9 cellular contexts compared by ENCODE assay signal in the genomic region with DNA sequence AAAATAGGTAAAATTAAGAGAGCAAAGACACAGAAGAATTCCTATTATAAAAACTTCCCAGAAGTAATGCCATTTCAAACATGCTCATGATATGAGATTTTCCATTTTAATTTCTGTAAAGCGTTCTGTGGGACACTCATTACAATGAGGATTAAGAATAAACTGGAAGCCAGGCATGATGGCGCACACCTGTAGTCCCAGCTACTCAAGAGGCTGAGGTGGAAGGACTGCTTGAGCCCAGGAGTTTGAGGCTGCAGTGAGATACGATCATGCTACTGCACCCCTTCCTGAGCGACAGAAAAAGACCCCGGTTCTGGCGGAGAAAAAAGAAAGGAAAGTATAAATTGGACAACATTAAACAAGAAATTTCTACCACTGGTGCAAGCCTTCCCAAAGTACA.
DNase-seq lines count a peak whose midpoint lies in the region; ATAC-seq and TF ChIP-seq lines count a peak whose summit lies in the region.
"Had no signal": no experiment of that assay in that cellular context is flagged by ENCODE, and none has a peak within 500 bp of the region (broad histone marks: within the 10 kb centered on the region; RNA-seq: fewer than 3 reads in every experiment).

No MANE protein-coding gene starts in this region.

- no peaks in the 10 kb centered on the region for H3K27me3 Mint-ChIP-seq in activated naive CD4-positive, alpha-beta T cell treated with anti-CD3 and anti-CD28 coated beads, Interleukin-2, amount 10 ng/mL, durations not matched to agents 7 days and 5 days
- H3K27me3 Mint-ChIP-seq in stimulated activated memory B cell treated with anti-CD40 and anti-IgM and Interleukin-4, amounts not matched to agents 10 μg/mL and 1 μg/mL and 100 μg/mL, for 72 hours = no peaks in the 10 kb centered on the region

- peaks cover 29% of the 10 kb centered on the region for H3K4me1 Mint-ChIP-seq in activated naive CD4-positive, alpha-beta T cell treated with anti-CD3 and anti-CD28 coated beads, Interleukin-2, amount 10 ng/mL, durations not matched to agents 7 days and 5 days
- H3K4me1 Mint-ChIP-seq in stimulated activated memory B cell treated with anti-CD40 and anti-IgM and Interleukin-4, amounts not matched to agents 10 μg/mL and 1 μg/mL and 100 μg/mL, for 72 hours = peaks cover 17% of the 10 kb centered on the region

- H3K9me3 Mint-ChIP-seq in activated naive CD4-positive, alpha-beta T cell treated with anti-CD3 and anti-CD28 coated beads, Interleukin-2, amount 10 ng/mL, durations not matched to agents 7 days and 5 days = no peaks in the 10 kb centered on the region
- H3K9me3 Mint-ChIP-seq in stimulated activated memory B cell treated with anti-CD40 and anti-IgM and Interleukin-4, amounts not matched to agents 10 μg/mL and 1 μg/mL and 100 μg/mL, for 72 hours = no peaks in the 10 kb centered on the region

- no peak for ATAC-seq in stimulated activated memory B cell treated with anti-CD40 and anti-IgM and Interleukin-4, amounts not matched to agents 10 μg/mL and 1 μg/mL and 100 μg/mL, for 72 hours
- no peak for ATAC-seq in GM21737 (IDR thresholded peaks at IDR 0.05; ENCODE audit: unreplicated experiment)
- no peak for ATAC-seq in GM18502 (IDR thresholded peaks at IDR 0.05; ENCODE audit: poor library complexity, unreplicated experiment)

- POLR2A ChIA-PET in RWPE1 (lab: Yijun Ruan, JAX; ENCODE audit: low non-redundant PET) = no interaction called here

- peak overlapping the region; percentile 91 for H3K4me3 Mint-ChIP-seq in activated naive CD4-positive, alpha-beta T cell treated with anti-CD3 and anti-CD28 coated beads, Interleukin-2, amount 10 ng/mL, durations not matched to agents 7 days and 5 days
- peak overlapping the region; percentile 28 for H3K4me3 Mint-ChIP-seq in stimulated activated memory B cell treated with anti-CD40 and anti-IgM and Interleukin-4, amounts not matched to agents 10 μg/mL and 1 μg/mL and 100 μg/mL, for 72 hours

- H3K4me1 ChIP-seq in effector memory CD4-positive, alpha-beta T cell (ENCODE audit: control insufficient read depth, insufficient read depth, low read length, poor library complexity, severe bottlenecking) = no peaks in the 10 kb centered on the region

- H3K27ac ChIP-seq in RWPE1 = peak overlapping the region; percentile 42; the same call in 1 of the 2 replicates
- H3K27ac ChIP-seq in effector memory CD4-positive, alpha-beta T cell (ENCODE audit: insufficient read depth, low read length, poor library complexity, severe bottlenecking) = no peak overlapping the region

- CTCF ChIA-PET in activated naive CD4-positive, alpha-beta T cell treated with anti-CD3 and anti-CD28 coated beads, Interleukin-2, amount 10 ng/mL, durations not matched to agents 7 days and 5 days (lab: Charles Lee) = no interaction called here
- CTCF ChIA-PET in RWPE1 (lab: Yijun Ruan, JAX) = no interaction called here

- peak overlapping the region; percentile 2 for H3K27ac Mint-ChIP-seq in activated naive CD4-positive, alpha-beta T cell treated with anti-CD3 and anti-CD28 coated beads, Interleukin-2, amount 10 ng/mL, durations not matched to agents 7 days and 5 days
- no peak overlapping the region for H3K27ac Mint-ChIP-seq in stimulated activated memory B cell treated with anti-CD40 and anti-IgM and Interleukin-4, amounts not matched to agents 10 μg/mL and 1 μg/mL and 100 μg/mL, for 72 hours

- no peaks in the 10 kb centered on the region for H3K27me3 ChIP-seq in effector memory CD4-positive, alpha-beta T cell (replicated peaks; ENCODE audit: control insufficient read depth, insufficient read depth, low read length, poor library complexity, severe bottlenecking)

- H3K9me3 ChIP-seq in effector memory CD4-positive, alpha-beta T cell (ENCODE audit: control insufficient read depth, low read length) = no peaks in the 10 kb centered on the region

- TF ChIP-seq CTCF in RWPE1 (conservative IDR thresholded peaks at IDR 0.05; ENCODE audit: low read depth) (no peak), fibroblast of pulmonary artery (IDR thresholded peaks at IDR 0.05; ENCODE audit: low read length, missing control alignments) (no peak)

- peaks cover 31% of the 10 kb centered on the region for H3K36me3 Mint-ChIP-seq in activated naive CD4-positive, alpha-beta T cell treated with anti-CD3 and anti-CD28 coated beads, Interleukin-2, amount 10 ng/mL, durations not matched to agents 7 days and 5 days
- H3K36me3 Mint-ChIP-seq in stimulated activated memory B cell treated with anti-CD40 and anti-IgM and Interleukin-4, amounts not matched to agents 10 μg/mL and 1 μg/mL and 100 μg/mL, for 72 hours = peaks cover 2% of the 10 kb centered on the region

- peak overlapping the region; percentile 90 for H3K4me3 ChIP-seq in fibroblast of pulmonary artery (replicated peaks; ENCODE audit: low read depth, low read length)
- no peak overlapping the region for H3K4me3 ChIP-seq in effector memory CD4-positive, alpha-beta T cell (ENCODE audit: insufficient read depth, low read depth, low read length, poor library complexity, severe bottlenecking)

- no peak for DNase-seq in activated naive CD4-positive, alpha-beta T cell treated with anti-CD3 and anti-CD28 coated beads, Interleukin-2, amount 10 ng/mL, durations not matched to agents 7 days and 5 days
- DNase-seq in activated naive CD4-positive, alpha-beta T cell treated with anti-CD3 and anti-CD28 coated beads, Interleukin-2, amount 50 U/mL, for 16 hours = no peak
- DNase-seq in RWPE1 (ENCODE audit: low spot score) (no peak), fibroblast of pulmonary artery (ENCODE audit: low read depth) (no peak)
- no peak for DNase-seq in effector memory CD4-positive, alpha-beta T cell
- DNase-seq: SIG-M5 had no signal

- no peaks in the 10 kb centered on the region for H3K36me3 ChIP-seq in effector memory CD4-positive, alpha-beta T cell (ENCODE audit: control insufficient read depth, insufficient read depth, low read length)
